In genomic region chr9:27573699-27574265, GRCh38 we compare ENCODE assay signal across 8 cellular contexts.
DNase-seq lines count a peak whose midpoint lies in the region; ATAC-seq and TF ChIP-seq lines count a peak whose summit lies in the region.

No MANE protein-coding gene starts in this region.

- POLR2A ChIA-PET in AG04449 (lab: Yijun Ruan, JAX): no interaction called here

- CTCF ChIA-PET in AG04449 (lab: Yijun Ruan, JAX): interaction anchor here (1.1 kb wide), 1 partner anchor 24 kb away, joined by 4 read pairs; no protein-coding TSS in a partner anchor

- no peak for TF ChIP-seq CTCF in AG04449 (IDR thresholded peaks at IDR 0.05; ENCODE audit: insufficient read depth, low read length, missing control alignments)

- ATAC-seq in GM18907 (IDR thresholded peaks at IDR 0.05; ENCODE audit: unreplicated experiment): peak; percentile 93
- ATAC-seq in HG03139 (IDR thresholded peaks at IDR 0.05; ENCODE audit: unreplicated experiment): peak; percentile 87

- peak overlapping the region; percentile 71 for H3K4me3 ChIP-seq in AG04449 (ENCODE audit: low read depth, low read length)

- DNase-seq in AG04449 (ENCODE audit: low read depth, low spot score) (peak; percentile 88), NCI-H2196 treated with DMSO at 0.1 percent for 48 hours (lab: John Stamatoyannopoulos, UW; ENCODE audit: unreplicated experiment) (peak; percentile 97), inferior parietal cortex (ENCODE audit: extremely low spot score) (peak; percentile 98), smooth muscle cell of the brain vasculature (ENCODE audit: low read depth, low spot score) (peak; percentile 95)
- peak; percentile 69 to 88 (median 85) for DNase-seq in activated CD4-positive, CD25-positive, alpha-beta regulatory T cell (lab: John Stamatoyannopoulos, UW)
- DNase-seq in central memory CD4-positive, alpha-beta T cell: peak; percentile 99

Comparison
In these comparisons a context has a peak if more than half of its experiments do, and no peak if none do; other contexts are left out.
1. Peak in every context shown above with its lines: DNase-seq, ATAC-seq and H3K4me3 ChIP-seq.